8 cellular contexts compared by ENCODE assay signal in the genomic region with DNA sequence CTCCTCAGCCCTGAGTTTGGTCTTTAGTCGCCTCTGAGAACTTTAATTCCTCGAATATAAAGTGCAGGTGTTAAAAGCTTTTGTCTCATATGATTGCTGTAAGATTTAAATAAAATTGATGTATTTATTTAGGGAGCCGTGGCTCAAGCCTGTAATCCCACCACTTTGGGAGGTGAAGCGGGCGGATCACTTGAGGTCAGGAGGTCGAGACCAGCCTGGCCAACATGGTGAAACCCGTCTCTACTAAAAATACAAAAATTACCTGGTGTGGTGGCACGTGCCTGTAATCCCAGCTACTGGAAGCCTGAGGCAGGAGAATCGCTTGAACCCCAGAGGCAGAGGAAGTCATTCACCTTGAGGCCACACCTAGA. TPM values are rescaled to one million over a fixed set of nuclear protein-coding genes. Genes with fewer than 3 reads are reported as not detected.
A peak's percentile ranks its signal among the peaks of the same experiment; 100 is the strongest.
DNase-seq lines count a peak whose midpoint lies in the region; ATAC-seq and TF ChIP-seq lines count a peak whose summit lies in the region.

No MANE protein-coding gene starts in this region.

- H4K20me1 ChIP-seq in BLaER1: peaks cover 43% of the 10 kb centered on the region

- POLR2A ChIA-PET in activated naive CD8-positive, alpha-beta T cell treated with anti-CD3 and anti-CD28 coated beads, Interleukin-2, amount 10 ng/mL, durations not matched to agents 7 days and 5 days (lab: Charles Lee): interaction anchor here (0.6 to 6.2 kb wide), 27 partner anchors 8 to 369 kb away, joined by 3 to 160 read pairs (median 4); a partner anchor contains a TSS

- H3K4me1 Mint-ChIP-seq in activated naive CD8-positive, alpha-beta T cell treated with anti-CD3 and anti-CD28 coated beads, Interleukin-2, amount 10 ng/mL, durations not matched to agents 7 days and 5 days: peaks cover 51% of the 10 kb centered on the region
- H3K4me1 Mint-ChIP-seq in natural killer cell: peaks cover 48 to 63% of the 10 kb centered on the region in 2 donors

- no peaks in the 10 kb centered on the region for H3K9me3 ChIP-seq in BLaER1

- ATAC-seq in activated naive CD8-positive, alpha-beta T cell treated with anti-CD3 and anti-CD28 coated beads, Interleukin-2, amount 10 ng/mL, durations not matched to agents 7 days and 5 days (ENCODE audit: low read depth): no peak
- ATAC-seq in natural killer cell (no peak), GM21381 (IDR thresholded peaks at IDR 0.05; ENCODE audit: unreplicated experiment) (no peak)

- H3K27ac ChIP-seq in BLaER1 (peak overlapping the region; percentile 56; the same call in 1 of the 2 replicates), HL-60 (replicated peaks) (peak overlapping the region; percentile 43)

- TF ChIP-seq CTCF in HL-60 (IDR thresholded peaks at IDR 0.05; ENCODE audit: insufficient read depth, low read length) (no peak), natural killer cell (IDR thresholded peaks at IDR 0.05) (no peak)

- H3K4me3 ChIP-seq in BLaER1: no peak overlapping the region
- no peak overlapping the region for H3K4me3 ChIP-seq in HL-60 (replicated peaks; ENCODE audit: insufficient read depth, low read length)

- H3K4me1 ChIP-seq in BLaER1: peaks cover 69% of the 10 kb centered on the region

- DNase-seq in HL-60 (ENCODE audit: low read depth in 1 of 2, low spot score in 1 of 2) (no peak), natural killer cell (no peak), NCI-H187 (lab: John Stamatoyannopoulos, UW) (no peak), T-helper 9 cell (no peak)
- no peak for DNase-seq in activated naive CD8-positive, alpha-beta T cell treated with anti-CD3 and anti-CD28 coated beads, Interleukin-2, amount 10 ng/mL, durations not matched to agents 7 days and 5 days
- DNase-seq in stimulated activated naive CD4-positive, alpha-beta T cell treated with Interleukin-2 at 50 U/mL for 16 hours (lab: John Stamatoyannopoulos, UW): no peak

- H3K36me3 ChIP-seq in BLaER1: peaks cover 23% of the 10 kb centered on the region

- peak overlapping the region; percentile 92 for H3K27ac Mint-ChIP-seq in activated naive CD8-positive, alpha-beta T cell treated with anti-CD3 and anti-CD28 coated beads, Interleukin-2, amount 10 ng/mL, durations not matched to agents 7 days and 5 days
- peak overlapping the region; percentile 77 to 99 for H3K27ac Mint-ChIP-seq in natural killer cell

- intact Hi-C loops in natural killer cell (cut with micrococcal nuclease): no loop called here

- H3K36me3 Mint-ChIP-seq in activated naive CD8-positive, alpha-beta T cell treated with anti-CD3 and anti-CD28 coated beads, Interleukin-2, amount 10 ng/mL, durations not matched to agents 7 days and 5 days: peaks cover 26% of the 10 kb centered on the region
- H3K36me3 Mint-ChIP-seq in natural killer cell: no peaks in the 10 kb centered on the region

- H3K27me3 ChIP-seq in BLaER1 (no peaks in the 10 kb centered on the region), HL-60 (ENCODE audit: insufficient read depth, poor library complexity, severe bottlenecking) (no peaks in the 10 kb centered on the region)

- H3K4me3 Mint-ChIP-seq in activated naive CD8-positive, alpha-beta T cell treated with anti-CD3 and anti-CD28 coated beads, Interleukin-2, amount 10 ng/mL, durations not matched to agents 7 days and 5 days: peak overlapping the region; percentile 91
- H3K4me3 Mint-ChIP-seq in natural killer cell: peak overlapping the region; percentile 95

- H3K27me3 Mint-ChIP-seq in activated naive CD8-positive, alpha-beta T cell treated with anti-CD3 and anti-CD28 coated beads, Interleukin-2, amount 10 ng/mL, durations not matched to agents 7 days and 5 days: peaks cover 2% of the 10 kb centered on the region
- no peaks in the 10 kb centered on the region for H3K27me3 Mint-ChIP-seq in natural killer cell (ENCODE audit: low read depth in 2 of 2)

- H3K9me3 Mint-ChIP-seq in activated naive CD8-positive, alpha-beta T cell treated with anti-CD3 and anti-CD28 coated beads, Interleukin-2, amount 10 ng/mL, durations not matched to agents 7 days and 5 days: no peaks in the 10 kb centered on the region
- H3K9me3 Mint-ChIP-seq in natural killer cell: no peaks in the 10 kb centered on the region

- H3K9ac ChIP-seq in BLaER1: peak overlapping the region; percentile 53; the same call in 1 of the 2 replicates

- peak overlapping the region; percentile 73 for H3K4me2 ChIP-seq in BLaER1

RNA-seq across cellular contexts. Expression of a gene that starts 0.6 kb away (rescaled TPM):
- total RNA-seq in activated naive CD8-positive, alpha-beta T cell treated with anti-CD3 and anti-CD28 coated beads, Interleukin-2, amount 10 ng/mL, durations not matched to agents 7 days and 5 days: 100 to 1,000 TPM; 121 to 127 TPM
- 10 to 100 TPM; 11.2 to 23.1 (median 18.9) TPM for total RNA-seq in natural killer cell

RNA-seq across cellular contexts. Expression of a gene that starts 42.7 kb away (rescaled TPM):
- 10 to 100 TPM; 79.2 to 87.5 TPM for total RNA-seq in activated naive CD8-positive, alpha-beta T cell treated with anti-CD3 and anti-CD28 coated beads, Interleukin-2, amount 10 ng/mL, durations not matched to agents 7 days and 5 days
- 100 to 1,000 TPM; 125 to 152 (median 125) TPM for total RNA-seq in natural killer cell

RNA-seq across cellular contexts. Expression of a gene that starts 43.1 kb away (rescaled TPM):
- total RNA-seq in activated naive CD8-positive, alpha-beta T cell treated with anti-CD3 and anti-CD28 coated beads, Interleukin-2, amount 10 ng/mL, durations not matched to agents 7 days and 5 days: 10 to 100 TPM; 17.8 to 18.1 TPM
- 10 to 100 TPM; 19.1 to 23.3 (median 19.8) TPM for total RNA-seq in natural killer cell

Comparison
In these comparisons a context has a peak if more than half of its experiments do, and no peak if none do; other contexts are left out.
1. RNA of a gene that starts 0.6 kb away (total RNA-seq): 121 to 127 TPM in activated naive CD8-positive, alpha-beta T cell treated with anti-CD3 and anti-CD28 coated beads, Interleukin-2, amount 10 ng/mL, durations not matched to agents 7 days and 5 days; 11.2 to 23.1 TPM in natural killer cell; every median in the first group is over 4 times any median in the second.